In genomic region chr19:35352448-35353304, GRCh38 we compare ENCODE assay signal across 8 cellular contexts. TPM values are rescaled to one million over a fixed set of nuclear protein-coding genes. Genes with fewer than 3 reads are reported as not detected.
DNase-seq lines count a peak whose midpoint lies in the region; ATAC-seq and TF ChIP-seq lines count a peak whose summit lies in the region.

No MANE protein-coding gene starts in this region.

- H3K9ac ChIP-seq in endocrine pancreas (ENCODE audit: control insufficient read depth, insufficient read depth, low read length) (peak overlapping the region; percentile 78), mesenchymal stem cell (ENCODE audit: low read length) (no peak overlapping the region)

- H3K27me3 ChIP-seq in CD8-positive, alpha-beta T cell (ENCODE audit: insufficient read depth, low read length) = no peaks in the 10 kb centered on the region
- H3K27me3 ChIP-seq in endocrine pancreas (ENCODE audit: control insufficient read depth, insufficient read depth, low read length) (no peaks in the 10 kb centered on the region), mesenchymal stem cell (ENCODE audit: control insufficient read depth in 1 of 2, insufficient read depth in 1 of 2, low read length in 2 of 2) (peaks cover 14 to 44% of the 10 kb centered on the region in 2 experiments)

- H3K79me1 ChIP-seq in mesenchymal stem cell (replicated peaks; ENCODE audit: low read length, poor library complexity, severe bottlenecking) = no peaks in the 10 kb centered on the region

- H3K9me3 ChIP-seq in CD8-positive, alpha-beta T cell (ENCODE audit: low read length) = no peaks in the 10 kb centered on the region
- no peaks in the 10 kb centered on the region for H3K9me3 ChIP-seq in endocrine pancreas (ENCODE audit: control insufficient read depth, low read length)
- no peaks in the 10 kb centered on the region for H3K9me3 ChIP-seq in mesenchymal stem cell (ENCODE audit: control insufficient read depth, low read length)

- no peak overlapping the region for H3K4me2 ChIP-seq in mesenchymal stem cell (ENCODE audit: low read length, poor library complexity, severe bottlenecking)

- peak; percentile 94 for ATAC-seq in CD8-positive, alpha-beta T cell
- no peak for ATAC-seq in HG03139 (IDR thresholded peaks at IDR 0.05; ENCODE audit: unreplicated experiment)

- peak; percentile 90 for TF ChIP-seq CTCF in CD8-positive, alpha-beta T cell (IDR thresholded peaks at IDR 0.05)

- CTCF ChIA-PET in CD8-positive, alpha-beta T cell (lab: Charles Lee) = interaction anchor here (0.6 to 4.5 kb wide), 32 partner anchors 9 to 820 kb away, joined by 3 to 104 read pairs (median 5); no protein-coding TSS in a partner anchor

- H3K4me1 Mint-ChIP-seq in CD8-positive, alpha-beta T cell (ENCODE audit: low read depth) = peaks cover 9% of the 10 kb centered on the region

- H2BK120ac ChIP-seq in mesenchymal stem cell (ENCODE audit: low read depth, low read length) = no peak overlapping the region

- no peak overlapping the region for H2BK5ac ChIP-seq in mesenchymal stem cell (ENCODE audit: low read depth, low read length, poor library complexity, severe bottlenecking)

- intact Hi-C loops in CD8-positive, alpha-beta T cell (cut with DNase I, micrococcal nuclease) = loop anchor here (1.0 to 2.0 kb wide), 4 partner anchors 116 to 285 kb away; no protein-coding TSS in a partner anchor

- no peaks in the 10 kb centered on the region for H3K9me3 Mint-ChIP-seq in CD8-positive, alpha-beta T cell

- no peak overlapping the region for H3K27ac ChIP-seq in CD8-positive, alpha-beta T cell (ENCODE audit: low read depth, low read length)
- H3K27ac ChIP-seq in mesenchymal stem cell (ENCODE audit: low read length, poor library complexity, severe bottlenecking) = no peak overlapping the region

- H3K36me3 Mint-ChIP-seq in CD8-positive, alpha-beta T cell = no peaks in the 10 kb centered on the region

- H4K91ac ChIP-seq in mesenchymal stem cell (ENCODE audit: low read length) = no peak overlapping the region

- H4K8ac ChIP-seq in mesenchymal stem cell (ENCODE audit: low read length) = no peak overlapping the region

- H3K14ac ChIP-seq in mesenchymal stem cell (ENCODE audit: low read length in 2 of 2) = peak overlapping the region in 1 of 2 experiments; percentile 71

- no peaks in the 10 kb centered on the region for H3K36me3 ChIP-seq in CD8-positive, alpha-beta T cell (ENCODE audit: insufficient read depth, low read length)
- H3K36me3 ChIP-seq in endocrine pancreas (ENCODE audit: control insufficient read depth, insufficient read depth, low read length) (no peaks in the 10 kb centered on the region), mesenchymal stem cell (ENCODE audit: control insufficient read depth in 1 of 2, insufficient read depth in 2 of 2, low read depth in 1 of 2, low read length in 2 of 2) (no peaks in the 10 kb centered on the region)

- DNase-seq in CD8-positive, alpha-beta T cell = peak; percentile 28 to 80 (median 64)
- peak; percentile 63 for DNase-seq in HK-2 (ENCODE audit: unreplicated experiment)
- peak; percentile 78 for DNase-seq in NCI-H82 (lab: John Stamatoyannopoulos, UW)
- peak; percentile 32 to 44 for DNase-seq in activated CD8-positive, alpha-beta memory T cell treated with anti-CD3 and anti-CD28 coated beads for 1 hour (ENCODE audit: extremely low read depth in 1 of 2, low read depth in 1 of 2)
- DNase-seq in mesenchymal stem cell = peak; percentile 82
- DNase-seq in stimulated activated CD8-positive, alpha-beta memory T cell treated with anti-CD3 and anti-CD28 coated beads, Interleukin-15, amount 100 ng/mL, for 4 hours (ENCODE audit: low read depth in 2 of 2) = peak; percentile 29 to 45

- POLR2A ChIA-PET in CD8-positive, alpha-beta T cell (lab: Charles Lee) = interaction anchor here (0.9 to 1.0 kb wide), 3 partner anchors 110 to 143 kb away, joined by 3 read pairs; no protein-coding TSS in a partner anchor

- 42% methylated on average over 30 of the region's 32 CpGs for WGBS in mesenchymal stem cell

- no peak overlapping the region for H3K23ac ChIP-seq in mesenchymal stem cell (ENCODE audit: low read length in 2 of 2)

- peak overlapping the region in 1 of 2 experiments; percentile 12 for H3K4ac ChIP-seq in mesenchymal stem cell (ENCODE audit: low read depth in 1 of 2, low read length in 2 of 2)

- peak overlapping the region in 1 of 2 experiments; percentile 46 for H3K18ac ChIP-seq in mesenchymal stem cell (ENCODE audit: low read depth in 1 of 2, low read length in 2 of 2)

- peak overlapping the region in 1 of 2 experiments; percentile 51 for H2BK12ac ChIP-seq in mesenchymal stem cell (ENCODE audit: low read length in 2 of 2)

- no peak overlapping the region for H2AFZ ChIP-seq in mesenchymal stem cell (ENCODE audit: low read depth, low read length)

- no peak overlapping the region for H2BK15ac ChIP-seq in mesenchymal stem cell (ENCODE audit: low read depth, poor library complexity, severe bottlenecking)

- no peak overlapping the region for H3K4me3 ChIP-seq in CD8-positive, alpha-beta T cell (ENCODE audit: low read depth, low read length)
- H3K4me3 ChIP-seq in endocrine pancreas (ENCODE audit: control insufficient read depth, insufficient read depth, low read length) = peak overlapping the region; percentile 87
- H3K4me3 ChIP-seq in mesenchymal stem cell (ENCODE audit: insufficient read depth in 1 of 2, low read depth in 1 of 2, low read length in 2 of 2) = no peak overlapping the region

- H2AK5ac ChIP-seq in mesenchymal stem cell (ENCODE audit: low read length, severe bottlenecking) = no peak overlapping the region

- peak overlapping the region; percentile 22 for H3K27ac Mint-ChIP-seq in CD8-positive, alpha-beta T cell

- no peak overlapping the region for H3K4me3 Mint-ChIP-seq in CD8-positive, alpha-beta T cell

- peaks cover 13% of the 10 kb centered on the region for H3K4me1 ChIP-seq in CD8-positive, alpha-beta T cell (ENCODE audit: insufficient read depth, low read length)
- H3K4me1 ChIP-seq in endocrine pancreas (ENCODE audit: control insufficient read depth, insufficient read depth, low read length) (peaks cover 4% of the 10 kb centered on the region), mesenchymal stem cell (ENCODE audit: control insufficient read depth, insufficient read depth, low read depth, low read length) (no peaks in the 10 kb centered on the region)

- H3K27me3 Mint-ChIP-seq in CD8-positive, alpha-beta T cell (ENCODE audit: low read depth) = peaks cover 8% of the 10 kb centered on the region

RNA-seq across cellular contexts. Expression of gene FFAR1, which starts 5.0 kb away (rescaled TPM):
- 1 to 10 TPM in 1 of 2 experiments, under 1 TPM in 1; 0.92 to 1.4 TPM for total RNA-seq in CD8-positive, alpha-beta T cell
- not detected for polyA plus RNA-seq in mesenchymal stem cell (2013, experiment 1 of 2)
- polyA plus RNA-seq in mesenchymal stem cell (2013, experiment 2 of 2) = not detected

RNA-seq across cellular contexts. Expression of gene FFAR3, which starts 5.6 kb away (rescaled TPM):
- not detected for total RNA-seq in CD8-positive, alpha-beta T cell
- 0.23 TPM for polyA plus RNA-seq in mesenchymal stem cell (2013, experiment 1 of 2)
- polyA plus RNA-seq in mesenchymal stem cell (2013, experiment 2 of 2) = 0.12 TPM

RNA-seq across cellular contexts. Expression of gene GPR42, which starts 18.2 kb away (rescaled TPM):
- total RNA-seq in CD8-positive, alpha-beta T cell = not detected
- polyA plus RNA-seq in mesenchymal stem cell (2013, experiment 1 of 2) = 0.06 TPM
- 0.08 TPM for polyA plus RNA-seq in mesenchymal stem cell (2013, experiment 2 of 2)

RNA-seq across cellular contexts. Expression of gene CD22, which starts 23.7 kb away (rescaled TPM):
- total RNA-seq in CD8-positive, alpha-beta T cell = 1 to 10 TPM; 7.9 to 9.1 TPM
- polyA plus RNA-seq in mesenchymal stem cell (2013, experiment 1 of 2) = 0.21 TPM
- 0.10 TPM for polyA plus RNA-seq in mesenchymal stem cell (2013, experiment 2 of 2)
